2 cellular contexts compared by ENCODE assay signal in the genomic region with DNA sequence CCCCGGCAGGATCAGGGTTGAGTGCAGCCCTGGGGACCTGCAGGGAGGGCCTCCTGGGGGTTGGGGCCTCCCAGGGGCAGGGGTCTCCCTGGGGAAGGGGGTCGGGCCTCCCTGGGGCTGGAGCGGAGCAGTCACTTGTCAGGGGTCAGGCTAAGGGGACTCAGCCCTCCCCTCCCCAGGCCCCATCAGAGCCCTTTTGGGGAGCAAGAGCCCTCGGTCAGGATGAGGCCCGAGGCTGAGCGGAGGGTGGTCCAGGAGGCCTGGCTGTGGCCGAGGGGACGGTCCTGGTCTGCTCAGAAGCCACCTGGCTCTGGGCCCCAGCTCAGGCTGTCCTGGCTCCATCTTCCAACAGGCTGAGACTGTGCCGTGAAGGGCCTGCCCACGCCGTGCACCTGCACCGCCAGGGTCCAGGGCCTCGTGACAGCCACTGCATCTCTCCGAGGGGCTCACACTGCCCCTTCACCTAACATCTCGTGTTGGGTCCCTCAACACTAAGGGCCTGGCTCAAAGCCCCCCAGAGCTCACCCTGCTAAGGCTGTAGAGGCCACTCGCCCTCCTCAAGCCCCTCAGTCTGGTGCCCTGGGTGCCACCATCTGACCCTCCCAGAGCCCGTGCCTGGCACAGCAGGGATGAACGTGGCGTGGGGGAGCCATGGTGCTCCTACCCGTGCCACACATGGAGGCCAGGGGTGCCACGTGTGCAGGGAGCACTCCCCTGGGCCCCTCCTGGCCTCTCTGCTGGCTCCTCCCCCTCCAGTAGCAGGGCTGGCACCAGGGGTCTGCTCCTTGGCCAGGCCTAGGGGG.
TF ChIP-seq lines count a peak whose summit lies in the region.

No MANE protein-coding gene starts in this region.

TF ChIP-seq in A549, 52 proteins besides CTCF, POLR2A, EP300 and RAD21:
- TF ChIP-seq KDM5A (IDR thresholded peaks at IDR 0.05), result no peak
- TF ChIP-seq KDM1A (IDR thresholded peaks at IDR 0.05; ENCODE audit: low read depth), result no peak
- no peak for TF ChIP-seq PHF8 (IDR thresholded peaks at IDR 0.05; ENCODE audit: borderline replicate concordance, low read depth)
- TF ChIP-seq RFX5 (IDR thresholded peaks at IDR 0.05), result no peak
- TF ChIP-seq JUN (IDR thresholded peaks at IDR 0.05), result no peak
- TF ChIP-seq ZC3H11A (IDR thresholded peaks at IDR 0.05), result no peak
- no peak for TF ChIP-seq TP53 (CRISPR knock-in tag; IDR thresholded peaks at IDR 0.05)
- no peak for TF ChIP-seq ELK1 (IDR thresholded peaks at IDR 0.05; ENCODE audit: low read depth, low read length)
- TF ChIP-seq RNF2 (IDR thresholded peaks at IDR 0.05; ENCODE audit: borderline replicate concordance, low read depth), result no peak
- TF ChIP-seq NFE2L2 (conservative IDR thresholded peaks at IDR 0.05; ENCODE audit: low read length), result no peak
- no peak for TF ChIP-seq CHD2 (IDR thresholded peaks at IDR 0.05; ENCODE audit: low read length, partially characterized antibody)
- TF ChIP-seq CBX8 (IDR thresholded peaks at IDR 0.05), result no peak
- no peak for TF ChIP-seq ZFP36 (IDR thresholded peaks at IDR 0.05; ENCODE audit: borderline replicate concordance, partially characterized antibody)
TF ChIP-seq in A549: peak in this region for 0.

TF ChIP-seq in GM23338, 12 proteins besides CTCF, POLR2A, EP300 and RAD21:
- no peak for TF ChIP-seq CREB1 (CRISPR knock-in tag; IDR thresholded peaks at IDR 0.05; ENCODE audit: low read depth)
- TF ChIP-seq, protein P1, sequence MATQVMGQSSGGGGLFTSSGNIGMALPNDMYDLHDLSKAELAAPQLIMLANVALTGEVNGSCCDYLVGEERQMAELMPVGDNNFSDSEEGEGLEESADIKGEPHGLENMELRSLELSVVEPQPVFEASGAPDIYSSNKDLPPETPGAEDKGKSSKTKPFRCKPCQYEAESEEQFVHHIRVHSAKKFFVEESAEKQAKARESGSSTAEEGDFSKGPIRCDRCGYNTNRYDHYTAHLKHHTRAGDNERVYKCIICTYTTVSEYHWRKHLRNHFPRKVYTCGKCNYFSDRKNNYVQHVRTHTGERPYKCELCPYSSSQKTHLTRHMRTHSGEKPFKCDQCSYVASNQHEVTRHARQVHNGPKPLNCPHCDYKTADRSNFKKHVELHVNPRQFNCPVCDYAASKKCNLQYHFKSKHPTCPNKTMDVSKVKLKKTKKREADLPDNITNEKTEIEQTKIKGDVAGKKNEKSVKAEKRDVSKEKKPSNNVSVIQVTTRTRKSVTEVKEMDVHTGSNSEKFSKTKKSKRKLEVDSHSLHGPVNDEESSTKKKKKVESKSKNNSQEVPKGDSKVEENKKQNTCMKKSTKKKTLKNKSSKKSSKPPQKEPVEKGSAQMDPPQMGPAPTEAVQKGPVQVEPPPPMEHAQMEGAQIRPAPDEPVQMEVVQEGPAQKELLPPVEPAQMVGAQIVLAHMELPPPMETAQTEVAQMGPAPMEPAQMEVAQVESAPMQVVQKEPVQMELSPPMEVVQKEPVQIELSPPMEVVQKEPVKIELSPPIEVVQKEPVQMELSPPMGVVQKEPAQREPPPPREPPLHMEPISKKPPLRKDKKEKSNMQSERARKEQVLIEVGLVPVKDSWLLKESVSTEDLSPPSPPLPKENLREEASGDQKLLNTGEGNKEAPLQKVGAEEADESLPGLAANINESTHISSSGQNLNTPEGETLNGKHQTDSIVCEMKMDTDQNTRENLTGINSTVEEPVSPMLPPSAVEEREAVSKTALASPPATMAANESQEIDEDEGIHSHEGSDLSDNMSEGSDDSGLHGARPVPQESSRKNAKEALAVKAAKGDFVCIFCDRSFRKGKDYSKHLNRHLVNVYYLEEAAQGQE (IDR thresholded peaks at IDR 0.05; ENCODE audit: unreplicated experiment), result no peak
- no peak for TF ChIP-seq ZNF331 (CRISPR knock-in tag; IDR thresholded peaks at IDR 0.05; ENCODE audit: low read depth)
- no peak for TF ChIP-seq ZNF462 (CRISPR knock-in tag; IDR thresholded peaks at IDR 0.05)
- TF ChIP-seq EZH2phosphoT487 (IDR thresholded peaks at IDR 0.05; ENCODE audit: unreplicated experiment), result no peak
- no peak for TF ChIP-seq POLR2AphosphoS5 (IDR thresholded peaks at IDR 0.05; ENCODE audit: low read depth)
- TF ChIP-seq EZH2 (IDR thresholded peaks at IDR 0.05; ENCODE audit: low read depth, unreplicated experiment), result no peak
- TF ChIP-seq JUNB (IDR thresholded peaks at IDR 0.05; ENCODE audit: unreplicated experiment), result no peak
- no peak for TF ChIP-seq STAT1 (IDR thresholded peaks at IDR 0.05; ENCODE audit: unreplicated experiment)
- no peak for TF ChIP-seq NANOG (IDR thresholded peaks at IDR 0.05; ENCODE audit: borderline replicate concordance)
- no peak for TF ChIP-seq ZNF114 (CRISPR knock-in tag; IDR thresholded peaks at IDR 0.05)
- TF ChIP-seq, protein P2, sequence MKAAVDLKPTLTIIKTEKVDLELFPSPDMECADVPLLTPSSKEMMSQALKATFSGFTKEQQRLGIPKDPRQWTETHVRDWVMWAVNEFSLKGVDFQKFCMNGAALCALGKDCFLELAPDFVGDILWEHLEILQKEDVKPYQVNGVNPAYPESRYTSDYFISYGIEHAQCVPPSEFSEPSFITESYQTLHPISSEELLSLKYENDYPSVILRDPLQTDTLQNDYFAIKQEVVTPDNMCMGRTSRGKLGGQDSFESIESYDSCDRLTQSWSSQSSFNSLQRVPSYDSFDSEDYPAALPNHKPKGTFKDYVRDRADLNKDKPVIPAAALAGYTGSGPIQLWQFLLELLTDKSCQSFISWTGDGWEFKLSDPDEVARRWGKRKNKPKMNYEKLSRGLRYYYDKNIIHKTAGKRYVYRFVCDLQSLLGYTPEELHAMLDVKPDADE (IDR thresholded peaks at IDR 0.05), result no peak
TF ChIP-seq in GM23338: peak in this region for 0.
